14 cellular contexts compared by ENCODE assay signal in genomic region chr22:30695871-30696655, GRCh38. TPM values are rescaled to one million over a fixed set of nuclear protein-coding genes. Genes with fewer than 3 reads are reported as not detected.
DNase-seq lines count a peak whose midpoint lies in the region; FAIRE-seq and TF ChIP-seq lines count a peak whose summit lies in the region.
"Had no signal": no experiment of that assay in that cellular context is flagged by ENCODE, and none has a peak within 500 bp of the region (broad histone marks: within the 10 kb centered on the region; RNA-seq: fewer than 3 reads in every experiment).

No MANE protein-coding gene starts in this region.

- H3K56ac ChIP-seq in H1 (replicated peaks; ENCODE audit: insufficient read length, low read depth, low read length) = no peak overlapping the region

- H3K4me1 Mint-ChIP-seq in T-helper 1 cell treated with Interleukin-12 subunit alpha and Interleukin-12 subunit beta and Interleukin-4 antibody, amounts not matched to agents 30 μg/mL and 1 μg/mL, for 36 hours (ENCODE audit: low read depth) = peaks cover 11% of the 10 kb centered on the region
- H3K4me1 Mint-ChIP-seq in progenitor cell of endocrine pancreas (ENCODE audit: low read depth) = peaks cover 11% of the 10 kb centered on the region

- no peak for TF ChIP-seq EP300 in H1 (IDR thresholded peaks at IDR 0.05; ENCODE audit: borderline replicate concordance in 1 of 2, low read depth in 2 of 2, low read length in 2 of 2)

- H2BK5ac ChIP-seq in H1 (ENCODE audit: low read depth, low read length) = no peak overlapping the region

- H2BK15ac ChIP-seq in H1 (ENCODE audit: low read length) = peak overlapping the region; percentile 18

- TF ChIP-seq RAD21 in H1 (IDR thresholded peaks at IDR 0.05 in 1 of 2, conservative IDR thresholded peaks at IDR 0.05 in 1 of 2; ENCODE audit: low read depth in 2 of 2, low read length in 2 of 2) = no peak

- DNase-seq in T-helper 1 cell = no peak
- DNase-seq in NT2/D1 (ENCODE audit: low read depth, low spot score) = no peak
- DNase-seq in H1 (ENCODE audit: low read depth in 1 of 2, low spot score in 2 of 2) = no peak
- DNase-seq in progenitor cell of endocrine pancreas (ENCODE audit: low spot score, unreplicated experiment) = no peak
- no peak for DNase-seq in H4 (ENCODE audit: low spot score)
- no peak for DNase-seq in NOMO-1 treated with dmso at 0.1 percent for 144 hours (lab: John Stamatoyannopoulos, UW; ENCODE audit: unreplicated experiment)
- DNase-seq in middle frontal gyrus (ENCODE audit: extremely low spot score, low spot score) = no peak
- DNase-seq: 8988T; activated CD4-positive, CD25-positive, alpha-beta regulatory T cell; DMS79; NCI-H2171; stimulated activated CD4-positive, alpha-beta T cell treated with anti-CD3 and anti-CD28 coated beads, Interleukin-4, amount 100 ng/mL, for 24 hours had no signal

- H3K9ac ChIP-seq in NT2/D1 (ENCODE audit: insufficient read length, low read depth) (peak overlapping the region; percentile 39), H1 (replicated peaks in 1 of 4; ENCODE audit: extremely low read depth in 1 of 4, low read depth in 3 of 4, low read length in 3 of 4) (no peak overlapping the region)

- peaks cover 0 to 5% of the 10 kb centered on the region in 2 experiments for H4K20me1 ChIP-seq in H1 (replicated peaks in 1 of 2; ENCODE audit: control insufficient read depth in 1 of 2, insufficient read depth in 2 of 2, low read length in 2 of 2)

- H3K14ac ChIP-seq in H1 (ENCODE audit: insufficient read length) = no peak overlapping the region

- no peaks in the 10 kb centered on the region for H3K79me2 ChIP-seq in H1 (ENCODE audit: control insufficient read depth in 1 of 2, insufficient read depth in 2 of 2, low read length in 2 of 2)

- no peak overlapping the region for H3K18ac ChIP-seq in H1 (ENCODE audit: extremely low read depth, low read length)

- no peaks in the 10 kb centered on the region for H3K4me1 ChIP-seq in NT2/D1 (ENCODE audit: insufficient read depth, insufficient read length)
- H3K4me1 ChIP-seq in H1 (replicated peaks in 1 of 4; ENCODE audit: control insufficient read depth in 3 of 4, insufficient read depth in 4 of 4, low read length in 3 of 4) = peaks cover 0 to 6% (median 3%) of the 10 kb centered on the region in 4 experiments; a peak in 4 of 7 replicates

- no peaks in the 10 kb centered on the region for H3K9me3 Mint-ChIP-seq in T-helper 1 cell treated with Interleukin-12 subunit alpha and Interleukin-12 subunit beta and Interleukin-4 antibody, amounts not matched to agents 30 μg/mL and 1 μg/mL, for 36 hours
- H3K9me3 Mint-ChIP-seq in progenitor cell of endocrine pancreas (ENCODE audit: low read depth) = no peaks in the 10 kb centered on the region

- H3K9me3 ChIP-seq in NT2/D1 (ENCODE audit: insufficient read depth, low read length) (no peaks in the 10 kb centered on the region), H1 (ENCODE audit: insufficient read depth in 2 of 2, low read depth in 1 of 2, low read length in 1 of 2) (no peaks in the 10 kb centered on the region)

- H3K4me2 ChIP-seq in H1 (ENCODE audit: insufficient read depth in 1 of 2, low read depth in 2 of 2, low read length in 2 of 2) = peak overlapping the region; percentile 80 to 82; a peak in 2 of 4 replicates

- H3K36me3 ChIP-seq in NT2/D1 (ENCODE audit: insufficient read depth, insufficient read length, low read length) (no peaks in the 10 kb centered on the region), H1 (ENCODE audit: control insufficient read depth in 2 of 4, insufficient read depth in 4 of 4, low read length in 3 of 4) (no peaks in the 10 kb centered on the region)

- no peak overlapping the region; the same call in 1 of the 2 replicates for H4K8ac ChIP-seq in H1 (ENCODE audit: extremely low read depth, insufficient read depth, low read length)

- no peak overlapping the region for H2AK5ac ChIP-seq in H1 (ENCODE audit: low read depth, low read length)

- no peak for TF ChIP-seq POLR2A in H1 (IDR thresholded peaks at IDR 0.05; ENCODE audit: control extremely low read depth in 1 of 2, low read depth in 2 of 2, low read length in 2 of 2)

- H3K23me2 ChIP-seq in H1 (ENCODE audit: low read depth, low read length) = peaks cover 13% of the 10 kb centered on the region; the same call in 1 of the 2 replicates

- peaks cover 16% of the 10 kb centered on the region for H3K27me3 Mint-ChIP-seq in T-helper 1 cell treated with Interleukin-12 subunit alpha and Interleukin-12 subunit beta and Interleukin-4 antibody, amounts not matched to agents 30 μg/mL and 1 μg/mL, for 36 hours (ENCODE audit: low read depth)
- H3K27me3 Mint-ChIP-seq in progenitor cell of endocrine pancreas = peaks cover 22% of the 10 kb centered on the region

- no peak overlapping the region for H2AFZ ChIP-seq in H1 (ENCODE audit: low read length)

- H4K91ac ChIP-seq in H1 (replicated peaks; ENCODE audit: insufficient read length, low read length) = no peak overlapping the region

- CTCF ChIA-PET in H1 (lab: Charles Lee; ENCODE audit: partially characterized antibody) = interaction anchor here (2.1 to 3.0 kb wide), 2 partner anchors 9 to 60 kb away, joined by 6 to 16 read pairs; no protein-coding TSS in a partner anchor

- H3K27me3 ChIP-seq in NT2/D1 (ENCODE audit: insufficient read depth, insufficient read length) = peaks cover 17% of the 10 kb centered on the region
- peaks cover 0 to 17% (median 14%) of the 10 kb centered on the region in 4 experiments; a peak in 6 of 7 replicates for H3K27me3 ChIP-seq in H1 (replicated peaks in 1 of 4; ENCODE audit: control insufficient read depth in 3 of 4, extremely low read depth in 1 of 4, insufficient read depth in 3 of 4, low read length in 3 of 4)

- no peak overlapping the region for H3K4ac ChIP-seq in H1 (replicated peaks; ENCODE audit: insufficient read length, low read depth, low read length)

- no peaks in the 10 kb centered on the region for H3K79me1 ChIP-seq in H1 (ENCODE audit: low read depth, low read length)

- H2BK12ac ChIP-seq in H1 (ENCODE audit: low read depth, low read length) = no peak overlapping the region

- no peak overlapping the region for H2BK120ac ChIP-seq in H1 (replicated peaks; ENCODE audit: low read depth, low read length)

- no peak overlapping the region for H3K23ac ChIP-seq in H1 (ENCODE audit: insufficient read length)

- no peak for FAIRE-seq in H1 (lab: Jason Lieb, UNC)
- FAIRE-seq: GM18507 had no signal

- H3K36me3 Mint-ChIP-seq in T-helper 1 cell treated with Interleukin-12 subunit alpha and Interleukin-12 subunit beta and Interleukin-4 antibody, amounts not matched to agents 30 μg/mL and 1 μg/mL, for 36 hours (ENCODE audit: low read depth) = no peaks in the 10 kb centered on the region
- H3K36me3 Mint-ChIP-seq in progenitor cell of endocrine pancreas (ENCODE audit: insufficient read depth) = no peaks in the 10 kb centered on the region

- POLR2A ChIA-PET in H1 (lab: Charles Lee; ENCODE audit: partially characterized antibody) = interaction anchor here (1.3 to 2.2 kb wide), 2 partner anchors 13 to 61 kb away, joined by 4 to 8 read pairs; partner anchors contain the start of gene SLC35E4

- no peak for TF ChIP-seq CTCF in H1 (IDR thresholded peaks at IDR 0.05; ENCODE audit: control extremely low read depth in 1 of 3, insufficient read depth in 1 of 3, low read depth in 1 of 3, low read length in 3 of 3)
- no peak for TF ChIP-seq CTCF in progenitor cell of endocrine pancreas (IDR thresholded peaks at IDR 0.05; ENCODE audit: unreplicated experiment)

- H4K5ac ChIP-seq in H1 (ENCODE audit: insufficient read length, low read depth, low read length) = no peak overlapping the region

- peak overlapping the region; percentile 74 for H3K4me3 Mint-ChIP-seq in T-helper 1 cell treated with Interleukin-12 subunit alpha and Interleukin-12 subunit beta and Interleukin-4 antibody, amounts not matched to agents 30 μg/mL and 1 μg/mL, for 36 hours
- H3K4me3 Mint-ChIP-seq in progenitor cell of endocrine pancreas (ENCODE audit: low read depth) = peak overlapping the region; percentile 76

- WGBS in H1 (ENCODE audit: extremely low coverage in 1 of 2, insufficient coverage in 1 of 2, insufficient read length in 1 of 2, insufficient replicate concordance in 2 of 2, low coverage in 1 of 2, low lambda C conversion rate in 2 of 2, missing lambda C conversion rate in 1 of 2), 2 experiments = 95% methylated on average over 7 of the region's 7 CpGs; no CpG with 5 or more reads in 1 of the 2 experiments

- H3K27ac ChIP-seq in H1 (ENCODE audit: low read depth, low read length) = no peak overlapping the region

- H3K4me3 ChIP-seq in NT2/D1 (ENCODE audit: insufficient read length, low read depth) (no peak overlapping the region), H1 (ENCODE audit: extremely low read depth in 1 of 4, insufficient read depth in 2 of 4, low read depth in 3 of 4, low read length in 4 of 4) (peak overlapping the region in 1 of 4 experiments; percentile 66; a peak in 2 of 8 replicates)

- H2BK20ac ChIP-seq in H1 (ENCODE audit: low read length) = no peak overlapping the region

- H3K27ac Mint-ChIP-seq in T-helper 1 cell treated with Interleukin-12 subunit alpha and Interleukin-12 subunit beta and Interleukin-4 antibody, amounts not matched to agents 30 μg/mL and 1 μg/mL, for 36 hours = peak overlapping the region; percentile 59
- H3K27ac Mint-ChIP-seq in progenitor cell of endocrine pancreas = peak overlapping the region; percentile 25

RNA-seq across cellular contexts. Expression of gene OSBP2, which starts 1.4 kb away (rescaled TPM):
- total RNA-seq in H1 (2021; fragmentation: NEBNext Ultra II Directional; extraction: Animal tissue kit (Norgen Biotek cat#: 25700)) = 3.4 and 3.7 TPM in 2 replicates
- 3.4 and 4.5 TPM in 2 replicates for polyA plus RNA-seq in H1 (2011; rRNA removed)
- polyA plus RNA-seq in H1 (2011; cell fraction: cytosol; rRNA removed) = 2.9 TPM
- polyA plus RNA-seq in H1 (2011; cell fraction: nucleus; rRNA removed) = 4.9 TPM
- polyA plus RNA-seq in H1 (2012, experiment 1 of 2) = 4.0 to 5.0 TPM (median 4.2 TPM) in 4 replicates
- polyA plus RNA-seq in H1 (2012, experiment 2 of 2) = 2.5 TPM
- 3.6 TPM for polyA plus RNA-seq in H1 (2013, experiment 1 of 2)
- polyA plus RNA-seq in H1 (2013, experiment 2 of 2) = 3.8 TPM
- 5.3 and 5.8 TPM in 2 replicates for polyA minus RNA-seq in H1 (2011; rRNA and poly(A)+ RNA removed)
- polyA minus RNA-seq in H1 (2011; cell fraction: cytosol; rRNA and poly(A)+ RNA removed) = 8.0 TPM
- polyA minus RNA-seq in H1 (2011; cell fraction: nucleus; rRNA and poly(A)+ RNA removed) = 8.9 TPM
- total RNA-seq in progenitor cell of endocrine pancreas = 8.3 and 9.5 TPM in 2 replicates
- total RNA-seq in H4 (2014; rRNA removed; shearing (Covaris generic)) = 2.0 and 2.8 TPM in 2 replicates

RNA-seq across cellular contexts. Expression of gene DUSP18, which starts 28.4 kb away (rescaled TPM):
- total RNA-seq in H1 (2021; fragmentation: NEBNext Ultra II Directional; extraction: Animal tissue kit (Norgen Biotek cat#: 25700)) = 2.6 and 3.6 TPM in 2 replicates
- polyA plus RNA-seq in H1 (2011; rRNA removed) = 7.3 and 8.3 TPM in 2 replicates
- polyA plus RNA-seq in H1 (2011; cell fraction: cytosol; rRNA removed) = 5.8 TPM
- polyA plus RNA-seq in H1 (2011; cell fraction: nucleus; rRNA removed) = 6.1 TPM
- polyA plus RNA-seq in H1 (2012, experiment 1 of 2) = 2.7 to 3.6 TPM (median 3.3 TPM) in 4 replicates
- polyA plus RNA-seq in H1 (2012, experiment 2 of 2) = 2.1 TPM
- polyA plus RNA-seq in H1 (2013, experiment 1 of 2) = 1.9 TPM
- polyA plus RNA-seq in H1 (2013, experiment 2 of 2) = 1.8 TPM
- polyA minus RNA-seq in H1 (2011; rRNA and poly(A)+ RNA removed) = 11.0 and 13.8 TPM in 2 replicates
- 5.0 TPM for polyA minus RNA-seq in H1 (2011; cell fraction: cytosol; rRNA and poly(A)+ RNA removed)
- polyA minus RNA-seq in H1 (2011; cell fraction: nucleus; rRNA and poly(A)+ RNA removed) = 4.8 TPM
- 11.2 and 11.6 TPM in 2 replicates for total RNA-seq in progenitor cell of endocrine pancreas
- 1.8 and 3.4 TPM in 2 replicates for total RNA-seq in H4 (2014; rRNA removed; shearing (Covaris generic))
